15 cellular contexts compared by ENCODE assay signal in the genomic region with DNA sequence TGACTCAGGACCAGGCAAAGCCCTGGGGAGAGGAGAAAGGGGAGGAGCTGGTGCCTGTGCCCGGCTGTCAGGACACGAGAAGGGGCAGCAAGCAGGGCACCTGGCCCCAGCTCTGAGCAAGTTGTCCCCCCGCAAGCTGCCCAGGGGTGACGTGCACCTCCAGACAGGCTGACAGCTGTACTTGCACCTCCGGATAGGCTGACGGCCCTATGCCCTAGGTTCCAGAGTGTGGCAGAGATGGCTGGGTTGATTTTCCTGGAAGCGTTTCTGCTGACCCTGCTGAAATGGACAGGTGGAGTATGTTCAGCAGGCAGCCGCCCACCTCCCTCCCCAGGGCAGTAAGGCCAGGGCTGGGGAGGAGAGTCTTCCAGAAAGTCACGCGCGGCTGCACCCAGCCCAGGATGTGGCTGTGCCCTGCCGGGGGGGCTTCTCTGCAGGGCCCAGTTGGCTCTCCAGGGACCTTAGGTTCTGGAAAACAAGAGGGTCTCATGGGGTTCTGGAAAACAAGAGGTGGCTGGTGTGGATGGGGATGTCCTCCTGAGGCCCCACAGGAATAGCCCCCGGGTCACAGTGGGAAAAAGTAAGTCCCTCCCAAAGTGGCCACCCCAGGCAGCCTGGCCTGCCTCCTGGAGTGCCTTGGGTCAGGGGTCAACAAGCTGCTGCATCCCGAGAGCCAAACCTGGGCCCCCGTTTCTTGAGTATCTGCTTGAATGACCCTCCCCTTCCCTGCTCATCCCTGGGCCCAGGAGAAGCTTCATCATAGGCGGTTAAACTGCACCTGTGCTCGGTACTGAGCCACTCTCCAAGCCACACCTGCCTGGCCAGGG.
DNase-seq lines count a peak whose midpoint lies in the region; ATAC-seq lines count a peak whose summit lies in the region.
"Had no signal": no experiment of that assay in that cellular context is flagged by ENCODE, and none has a peak within 500 bp of the region (broad histone marks: within the 10 kb centered on the region; RNA-seq: fewer than 3 reads in every experiment).

No MANE protein-coding gene starts in this region.

- H3K9me3 ChIP-seq in right cardiac atrium (ENCODE audit: control insufficient read depth, low read length) (no peaks in the 10 kb centered on the region), aorta (ENCODE audit: control insufficient read depth, low read length) (peaks cover 3% of the 10 kb centered on the region)
- H3K9me3 ChIP-seq: HAP-1, Peyer's patch had no signal

- H3K27ac ChIP-seq in right cardiac atrium (ENCODE audit: low read length): no peak overlapping the region
- H3K27ac ChIP-seq in aorta (ENCODE audit: low read depth in 1 of 2, low read length in 2 of 2): no peak overlapping the region
- H3K27ac ChIP-seq: Peyer's patch had no signal

- H3K27me3 ChIP-seq in right cardiac atrium (ENCODE audit: control insufficient read depth, insufficient read depth) (no peaks in the 10 kb centered on the region), H7 (ENCODE audit: control insufficient read depth, insufficient read depth, low read length) (no peaks in the 10 kb centered on the region), aorta (ENCODE audit: control insufficient read depth in 1 of 2, insufficient read depth in 2 of 2, low read length in 1 of 2) (no peaks in the 10 kb centered on the region)
- H3K27me3 ChIP-seq: Peyer's patch had no signal

- no peaks in the 10 kb centered on the region for H3K36me3 ChIP-seq in H7 (replicated peaks; ENCODE audit: control insufficient read depth, insufficient read depth, low read length)
- H3K36me3 ChIP-seq in aorta (ENCODE audit: control insufficient read depth in 1 of 2, insufficient read depth in 2 of 2, low read length in 1 of 2): no peaks in the 10 kb centered on the region
- H3K36me3 ChIP-seq: HAP-1, Peyer's patch had no signal

- peak; percentile 60 for DNase-seq in Right ventricle myocardium inferior (ENCODE audit: missing footprints)
- no peak for DNase-seq in right cardiac atrium
- DNase-seq in H7: peak; percentile 58
- peak; percentile 82 for DNase-seq in mesenteric fat pad (ENCODE audit: low spot score)
- DNase-seq in aorta: peak; percentile 29 to 63
- DNase-seq in epidermal melanocyte (ENCODE audit: insufficient read length, low spot score): no peak
- DNase-seq: EL, NCI-H187, NCI-H226, NCI-H524 treated with DMSO at 0.1 percent for 48 hours, SHP77 had no signal

- no peak for ATAC-seq in Right ventricle myocardium inferior
- ATAC-seq in right cardiac atrium: no peak
- no peak for ATAC-seq in aorta (ENCODE audit: low FRiP score)
- ATAC-seq in HG03469 (IDR thresholded peaks at IDR 0.05; ENCODE audit: unreplicated experiment): no peak
- ATAC-seq: K562 had no signal

- H3K4me3 ChIP-seq in right cardiac atrium (ENCODE audit: low read length) (no peak overlapping the region), H7 (ENCODE audit: insufficient read depth, low read depth, low read length) (no peak overlapping the region), aorta (ENCODE audit: low read length in 2 of 2) (no peak overlapping the region)
- H3K4me3 ChIP-seq: HAP-1, K562, Peyer's patch had no signal

- intact Hi-C loops in Right ventricle myocardium inferior (cut with DNase I) (no loop called here), right cardiac atrium (cut with DNase I) (no loop called here), aorta (cut with DNase I) (no loop called here)

- H3K4me1 ChIP-seq in right cardiac atrium (ENCODE audit: control insufficient read depth, insufficient read depth, low read length) (no peaks in the 10 kb centered on the region), aorta (ENCODE audit: control insufficient read depth in 1 of 2, insufficient read depth in 2 of 2, low read length in 2 of 2) (no peaks in the 10 kb centered on the region)
- H3K4me1 ChIP-seq: HAP-1, Peyer's patch had no signal

- 78% methylated on average over 17 of the region's 17 CpGs for WGBS in right cardiac atrium
- 90 to 94% methylated on average over 17 of the region's 17 CpGs for WGBS in aorta, 2 donors

Comparison
In these comparisons a context has a peak if more than half of its experiments do, and no peak if none do; other contexts are left out.
1. DNase-seq: peak in Right ventricle myocardium inferior (single experiment), H7 (single experiment), mesenteric fat pad (single experiment) and aorta (2 of 2); none in right cardiac atrium (0 of 3) and epidermal melanocyte (single experiment).